In genomic region chr5:69129413-69129812, GRCh38 we compare ENCODE assay signal across 13 cellular contexts. TPM values are rescaled to one million over a fixed set of nuclear protein-coding genes. Genes with fewer than 3 reads are reported as not detected.
A peak's percentile ranks its signal among the peaks of the same experiment; 100 is the strongest.
DNase-seq lines count a peak whose midpoint lies in the region; ATAC-seq, FAIRE-seq and TF ChIP-seq lines count a peak whose summit lies in the region.
"Had no signal": no experiment of that assay in that cellular context is flagged by ENCODE, and none has a peak within 500 bp of the region (broad histone marks: within the 10 kb centered on the region; RNA-seq: fewer than 3 reads in every experiment).

No MANE protein-coding gene starts in this region.

- H3K4me1 ChIP-seq in GM23248 (ENCODE audit: insufficient read depth) (peaks cover 4% of the 10 kb centered on the region; the same call in 1 of the 2 replicates), astrocyte (ENCODE audit: insufficient read depth, low read length) (no peaks in the 10 kb centered on the region), foreskin keratinocyte (no peaks in the 10 kb centered on the region), Peyer's patch (no peaks in the 10 kb centered on the region)
- H3K4me1 ChIP-seq: BE2C, esophagus muscularis mucosa, HAP-1 had no signal

- no peaks in the 10 kb centered on the region for H3K4me1 Mint-ChIP-seq in astrocyte (ENCODE audit: low read depth, unreplicated experiment)
- no peaks in the 10 kb centered on the region for H3K4me1 Mint-ChIP-seq in activated CD8-positive, alpha-beta T cell treated with anti-CD3 and anti-CD28 coated beads, Interleukin-2, amount 10 ng/mL, durations not matched to agents 7 days and 5 days (ENCODE audit: low read depth)
- H3K4me1 Mint-ChIP-seq: activated naive CD4-positive, alpha-beta T cell treated with anti-CD3 and anti-CD28 coated beads, Interleukin-2, amount 10 ng/mL, durations not matched to agents 7 days and 5 days had no signal

- H3K9me2 ChIP-seq in GM23248 (ENCODE audit: insufficient read depth), result no peaks in the 10 kb centered on the region

- no peaks in the 10 kb centered on the region for H3K9me3 Mint-ChIP-seq in astrocyte (ENCODE audit: unreplicated experiment)
- H3K9me3 Mint-ChIP-seq in activated CD8-positive, alpha-beta T cell treated with anti-CD3 and anti-CD28 coated beads, Interleukin-2, amount 10 ng/mL, durations not matched to agents 7 days and 5 days (ENCODE audit: insufficient read depth), result no peaks in the 10 kb centered on the region
- H3K9me3 Mint-ChIP-seq: activated naive CD4-positive, alpha-beta T cell treated with anti-CD3 and anti-CD28 coated beads, Interleukin-2, amount 10 ng/mL, durations not matched to agents 7 days and 5 days had no signal

- DNase-seq in ACHN (peak; percentile 59), GM23248 (peak; percentile 80), astrocyte (ENCODE audit: low read depth) (peak; percentile 68), foreskin keratinocyte (peak; percentile 14 to 35), Peyer's patch (no peak), HPDE6-E6E7 (ENCODE audit: extremely low spot score) (no peak)
- no peak for DNase-seq in activated CD8-positive, alpha-beta T cell treated with anti-CD3 and anti-CD28 coated beads, Interleukin-2, amount 10 ng/mL, durations not matched to agents 7 days and 5 days
- DNase-seq: activated naive CD4-positive, alpha-beta T cell treated with anti-CD3 and anti-CD28 coated beads, Interleukin-2, amount 10 ng/mL, durations not matched to agents 7 days and 5 days; BE2C; midbrain had no signal

- H3K9ac ChIP-seq in GM23248 (no peak overlapping the region), astrocyte (ENCODE audit: low read length) (no peak overlapping the region)

- no peak overlapping the region for H3K27ac Mint-ChIP-seq in astrocyte (ENCODE audit: unreplicated experiment)
- no peak overlapping the region for H3K27ac Mint-ChIP-seq in activated CD8-positive, alpha-beta T cell treated with anti-CD3 and anti-CD28 coated beads, Interleukin-2, amount 10 ng/mL, durations not matched to agents 7 days and 5 days
- H3K27ac Mint-ChIP-seq: activated naive CD4-positive, alpha-beta T cell treated with anti-CD3 and anti-CD28 coated beads, Interleukin-2, amount 10 ng/mL, durations not matched to agents 7 days and 5 days had no signal

- no peak overlapping the region for H3K4me3 Mint-ChIP-seq in astrocyte (ENCODE audit: unreplicated experiment)
- H3K4me3 Mint-ChIP-seq in activated CD8-positive, alpha-beta T cell treated with anti-CD3 and anti-CD28 coated beads, Interleukin-2, amount 10 ng/mL, durations not matched to agents 7 days and 5 days, result no peak overlapping the region
- H3K4me3 Mint-ChIP-seq: activated naive CD4-positive, alpha-beta T cell treated with anti-CD3 and anti-CD28 coated beads, Interleukin-2, amount 10 ng/mL, durations not matched to agents 7 days and 5 days had no signal

- in situ Hi-C loops in ACHN (cut with HindIII; ENCODE audit: low pct_ligation_motif_present, low pct_unique_long_range_greater_than_20kb, low sequenced_read_pairs) (no loop called here), GM23248 (cut with MboI) (no loop called here)

- CTCF ChIA-PET in activated CD8-positive, alpha-beta T cell treated with anti-CD3 and anti-CD28 coated beads, Interleukin-2, amount 10 ng/mL, durations not matched to agents 7 days and 5 days (lab: Charles Lee), result no interaction called here

- H2AFZ ChIP-seq in GM23248 (no peak overlapping the region), astrocyte (ENCODE audit: low read depth, low read length) (no peak overlapping the region)

- TF ChIP-seq POLR2A in Peyer's patch (IDR thresholded peaks at IDR 0.05), result no peak

- peak; percentile 26 for ATAC-seq in foreskin keratinocyte
- no peak for ATAC-seq in activated CD8-positive, alpha-beta T cell treated with anti-CD3 and anti-CD28 coated beads, Interleukin-2, amount 10 ng/mL, durations not matched to agents 7 days and 5 days
- no peak for ATAC-seq in GM18867 (IDR thresholded peaks at IDR 0.05; ENCODE audit: unreplicated experiment)

- H4K20me1 ChIP-seq in GM23248 (ENCODE audit: insufficient read depth) (no peaks in the 10 kb centered on the region), astrocyte (ENCODE audit: insufficient read depth, low read length) (no peaks in the 10 kb centered on the region)

- H3K27me3 ChIP-seq in GM23248 (replicated peaks; ENCODE audit: insufficient read depth), result no peaks in the 10 kb centered on the region
- no peaks in the 10 kb centered on the region for H3K27me3 ChIP-seq in astrocyte (ENCODE audit: insufficient read depth, low read length)
- H3K27me3 ChIP-seq in foreskin keratinocyte, result no peaks in the 10 kb centered on the region
- no peaks in the 10 kb centered on the region for H3K27me3 ChIP-seq in Peyer's patch
- H3K27me3 ChIP-seq: BE2C, esophagus muscularis mucosa had no signal

- H3K79me2 ChIP-seq in GM23248 (ENCODE audit: insufficient read depth) (no peaks in the 10 kb centered on the region), astrocyte (ENCODE audit: insufficient read depth, low read length) (no peaks in the 10 kb centered on the region)

- H3K9me3 ChIP-seq in GM23248 (ENCODE audit: low read depth) (no peaks in the 10 kb centered on the region), astrocyte (ENCODE audit: insufficient read depth, low read depth, low read length) (no peaks in the 10 kb centered on the region), Peyer's patch (no peaks in the 10 kb centered on the region)
- H3K9me3 ChIP-seq: BE2C, esophagus muscularis mucosa, HAP-1 had no signal

- POLR2A ChIA-PET in activated CD8-positive, alpha-beta T cell treated with anti-CD3 and anti-CD28 coated beads, Interleukin-2, amount 10 ng/mL, durations not matched to agents 7 days and 5 days (lab: Charles Lee), result no interaction called here

- H3K36me3 ChIP-seq in GM23248 (ENCODE audit: low read depth) (peaks cover 53% of the 10 kb centered on the region), astrocyte (ENCODE audit: insufficient read depth, low read length) (peaks cover 9% of the 10 kb centered on the region), Peyer's patch (peaks cover 0 to 45% (median 0%) of the 10 kb centered on the region in 3 donors)

- H3K36me3 Mint-ChIP-seq in astrocyte (ENCODE audit: low read depth, unreplicated experiment), result peaks cover 14% of the 10 kb centered on the region
- peaks cover 35% of the 10 kb centered on the region for H3K36me3 Mint-ChIP-seq in activated CD8-positive, alpha-beta T cell treated with anti-CD3 and anti-CD28 coated beads, Interleukin-2, amount 10 ng/mL, durations not matched to agents 7 days and 5 days (ENCODE audit: low read depth)

- H3K27ac ChIP-seq in GM23248, result peak overlapping the region; percentile 29; the same call in 1 of the 2 replicates
- H3K27ac ChIP-seq in astrocyte (ENCODE audit: low read depth, low read length), result no peak overlapping the region
- H3K27ac ChIP-seq in foreskin keratinocyte, result no peak overlapping the region
- no peak overlapping the region for H3K27ac ChIP-seq in Peyer's patch
- H3K27ac ChIP-seq: esophagus muscularis mucosa had no signal

- H3K4me3 ChIP-seq in GM23248, result no peak overlapping the region
- no peak overlapping the region for H3K4me3 ChIP-seq in astrocyte (ENCODE audit: insufficient read depth, low read depth, low read length)
- no peak overlapping the region for H3K4me3 ChIP-seq in Peyer's patch
- H3K4me3 ChIP-seq: esophagus muscularis mucosa, HAP-1 had no signal

- no peaks in the 10 kb centered on the region for H3K27me3 Mint-ChIP-seq in astrocyte (ENCODE audit: low read depth, unreplicated experiment)
- no peaks in the 10 kb centered on the region for H3K27me3 Mint-ChIP-seq in activated CD8-positive, alpha-beta T cell treated with anti-CD3 and anti-CD28 coated beads, Interleukin-2, amount 10 ng/mL, durations not matched to agents 7 days and 5 days (ENCODE audit: low read depth)
- H3K27me3 Mint-ChIP-seq: activated naive CD4-positive, alpha-beta T cell treated with anti-CD3 and anti-CD28 coated beads, Interleukin-2, amount 10 ng/mL, durations not matched to agents 7 days and 5 days had no signal

- TF ChIP-seq CTCF in astrocyte (IDR thresholded peaks at IDR 0.05; ENCODE audit: insufficient read depth, low read depth, low read length) (no peak), foreskin keratinocyte (conservative IDR thresholded peaks at IDR 0.05) (no peak), Peyer's patch (IDR thresholded peaks at IDR 0.05) (no peak)

- peak; percentile 70 for FAIRE-seq in astrocyte (lab: Jason Lieb, UNC)

- no peak overlapping the region for H3K4me2 ChIP-seq in GM23248 (ENCODE audit: unreplicated experiment)
- no peak overlapping the region for H3K4me2 ChIP-seq in astrocyte (ENCODE audit: low read length)

- peaks cover 19% of the 10 kb centered on the region for H3F3A ChIP-seq in GM23248 (ENCODE audit: insufficient read depth)

RNA-seq across cellular contexts. Expression of gene SLC30A5, which starts 35.6 kb away (rescaled TPM):
- 66.8 and 69.6 TPM in 2 replicates for total RNA-seq in GM23248 (2014; rRNA removed; shearing (Covaris generic))
- polyA plus RNA-seq in GM23248 (2016; fragmentation: Nextera tagmentation; extraction: Ambion mirVana) (63.2 and 67.1 TPM in 2 replicates), foreskin keratinocyte (21.6 and 30.7 TPM in 2 replicates)
- total RNA-seq in astrocyte (58.8 and 62.1 TPM in 2 replicates), foreskin keratinocyte (44.0 and 49.6 TPM in 2 replicates), Peyer's patch (10 to 100 TPM; 14.0 to 50.4 (median 33.8) TPM)
- total RNA-seq in activated CD8-positive, alpha-beta T cell treated with anti-CD3 and anti-CD28 coated beads, Interleukin-2, amount 10 ng/mL, durations not matched to agents 7 days and 5 days, result 10 to 100 TPM; 32.7 to 33.6 TPM

RNA-seq across cellular contexts. Expression of gene CCNB1, which starts 37.5 kb away (rescaled TPM):
- total RNA-seq in GM23248 (2014; rRNA removed; shearing (Covaris generic)), result 66.7 and 73.6 TPM in 2 replicates
- polyA plus RNA-seq in GM23248 (2016; fragmentation: Nextera tagmentation; extraction: Ambion mirVana), result 94.3 and 94.6 TPM in 2 replicates
- 34.2 and 49.8 TPM in 2 replicates for total RNA-seq in astrocyte
- total RNA-seq in foreskin keratinocyte, result 210 and 276 TPM in 2 replicates
- 187 and 267 TPM in 2 replicates for polyA plus RNA-seq in foreskin keratinocyte
- 100 to 1,000 TPM; 205 to 218 TPM for total RNA-seq in activated CD8-positive, alpha-beta T cell treated with anti-CD3 and anti-CD28 coated beads, Interleukin-2, amount 10 ng/mL, durations not matched to agents 7 days and 5 days
- total RNA-seq in Peyer's patch, result 10 to 100 TPM in 2 of 4 donors, 1 to 10 TPM in 2; 8.1 to 22.3 (median 11.2) TPM

RNA-seq across cellular contexts. Expression of gene CENPH, which starts 60.0 kb away (rescaled TPM):
- 14.7 and 16.7 TPM in 2 replicates for total RNA-seq in GM23248 (2014; rRNA removed; shearing (Covaris generic))
- polyA plus RNA-seq in GM23248 (2016; fragmentation: Nextera tagmentation; extraction: Ambion mirVana) (11.0 and 12.5 TPM in 2 replicates), foreskin keratinocyte (32.7 and 45.1 TPM in 2 replicates)
- total RNA-seq in astrocyte (4.9 and 5.0 TPM in 2 replicates), foreskin keratinocyte (33.6 and 37.9 TPM in 2 replicates), Peyer's patch (10 to 100 TPM in 1 of 4 donors, 1 to 10 TPM in 3; 2.9 to 11.6 (median 3.9) TPM)
- 10 to 100 TPM; 48.5 to 50.1 TPM for total RNA-seq in activated CD8-positive, alpha-beta T cell treated with anti-CD3 and anti-CD28 coated beads, Interleukin-2, amount 10 ng/mL, durations not matched to agents 7 days and 5 days

Comparison
In these comparisons a context has a peak if more than half of its experiments do, and no peak if none do; other contexts are left out.
1. DNase-seq: peak in ACHN (single experiment), GM23248 (single experiment), astrocyte (single experiment) and foreskin keratinocyte (2 of 2); none in activated CD8-positive, alpha-beta T cell treated with anti-CD3 and anti-CD28 coated beads, Interleukin-2, amount 10 ng/mL, durations not matched to agents 7 days and 5 days (single experiment), Peyer's patch (0 of 3) and HPDE6-E6E7 (single experiment).